ENCODE assay signal across 12 cellular contexts in the genomic region with DNA sequence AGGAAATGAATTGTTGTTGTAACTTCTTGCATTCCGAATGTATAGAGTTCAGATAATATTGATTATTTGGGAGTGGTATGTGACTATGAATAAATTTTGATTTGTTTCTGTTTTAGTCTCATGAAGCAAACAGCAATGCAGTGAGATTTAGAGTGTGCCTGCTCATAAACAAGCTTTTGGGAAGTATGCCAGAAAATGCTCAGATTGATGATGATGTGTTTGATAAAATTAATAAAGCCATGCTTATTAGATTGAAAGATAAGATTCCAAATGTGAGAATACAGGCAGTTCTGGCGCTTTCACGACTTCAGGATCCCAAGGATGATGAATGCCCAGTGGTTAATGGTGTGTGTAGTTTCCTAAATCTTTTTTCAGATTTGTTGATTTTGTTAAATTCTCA. TPM values are rescaled to one million over a fixed set of nuclear protein-coding genes. Genes with fewer than 3 reads are reported as not detected.
DNase-seq lines count a peak whose midpoint lies in the region; ATAC-seq and TF ChIP-seq lines count a peak whose summit lies in the region.
"Had no signal": no experiment of that assay in that cellular context is flagged by ENCODE, and none has a peak within 500 bp of the region (broad histone marks: within the 10 kb centered on the region; RNA-seq: fewer than 3 reads in every experiment).

No MANE protein-coding gene starts in this region.

- H3K27me3 ChIP-seq in Loucy (ENCODE audit: insufficient read depth, low read length, poor library complexity, severe bottlenecking), result no peaks in the 10 kb centered on the region
- H3K27me3 ChIP-seq: esophagus squamous epithelium, suprapubic skin had no signal

- H3K9me3 Mint-ChIP-seq in natural killer cell treated with Interleukin-12 subunit alpha and Interleukin-12 subunit beta and Interleukin-15 and Interleukin-18, amount 100 ng/mL, for 72 hours, result no peaks in the 10 kb centered on the region

- no peak overlapping the region for H3K27ac Mint-ChIP-seq in natural killer cell treated with Interleukin-12 subunit alpha and Interleukin-12 subunit beta and Interleukin-15 and Interleukin-18, amount 100 ng/mL, for 72 hours

- H4K20me1 ChIP-seq in Loucy (ENCODE audit: insufficient read depth, low read length, poor library complexity, severe bottlenecking), result peaks cover 58% of the 10 kb centered on the region

- peaks cover 31% of the 10 kb centered on the region; the same call in 1 of the 2 replicates for H3K36me3 ChIP-seq in Loucy (ENCODE audit: insufficient read depth, low read length)
- H3K36me3 ChIP-seq: esophagus squamous epithelium, suprapubic skin had no signal

- no peaks in the 10 kb centered on the region for H3K9me3 ChIP-seq in Loucy (ENCODE audit: insufficient read depth, low read depth, low read length)
- H3K9me3 ChIP-seq: esophagus squamous epithelium, suprapubic skin had no signal

- peaks cover 43% of the 10 kb centered on the region for H3K4me1 ChIP-seq in Loucy (ENCODE audit: insufficient read depth, low read length, poor library complexity, severe bottlenecking)

- H3K4me2 ChIP-seq in Loucy (ENCODE audit: low read depth, low read length, poor library complexity, severe bottlenecking), result peak overlapping the region; percentile 69

- H3K9me2 ChIP-seq in Loucy (replicated peaks; ENCODE audit: low read depth, low read length), result no peaks in the 10 kb centered on the region

- H2AFZ ChIP-seq in Loucy (ENCODE audit: low read length), result no peak overlapping the region

- peak overlapping the region; percentile 97 for H3K4me3 Mint-ChIP-seq in natural killer cell treated with Interleukin-12 subunit alpha and Interleukin-12 subunit beta and Interleukin-15 and Interleukin-18, amount 100 ng/mL, for 72 hours

- H3K9ac ChIP-seq in Loucy (ENCODE audit: low read depth, low read length, poor library complexity, severe bottlenecking), result peak overlapping the region; percentile 93

- H3K79me2 ChIP-seq in Loucy (ENCODE audit: insufficient read depth, low read length), result peaks cover 98% of the 10 kb centered on the region

- DNase-seq in GM12864 (ENCODE audit: low read depth), result no peak
- peak; percentile 45 for DNase-seq in astrocyte of the hippocampus (ENCODE audit: low read depth, low spot score)
- DNase-seq in natural killer cell treated with Interleukin-12 subunit alpha and Interleukin-12 subunit beta and Interleukin-15 and Interleukin-18, amount 100 ng/mL, for 72 hours (ENCODE audit: low spot score), result no peak
- DNase-seq in ureter (ENCODE audit: low spot score), result no peak
- no peak for DNase-seq in NCI-H1105 treated with DMSO at 0.1 percent for 48 hours (lab: John Stamatoyannopoulos, UW)
- DNase-seq in putamen (ENCODE audit: low spot score), result no peak
- DNase-seq: activated gamma-delta T cell, esophagus squamous epithelium, NCI-H1436 had no signal

- peaks cover 24 to 29% of the 10 kb centered on the region in 2 donors for H3K4me1 Mint-ChIP-seq in natural killer cell treated with Interleukin-12 subunit alpha and Interleukin-12 subunit beta and Interleukin-15 and Interleukin-18, amount 100 ng/mL, for 72 hours (ENCODE audit: low read depth in 2 of 2)

- TF ChIP-seq CTCF in GM12864 (IDR thresholded peaks at IDR 0.05; ENCODE audit: low read depth, low read length, missing control alignments) (no peak), Loucy (conservative IDR thresholded peaks at IDR 0.05; ENCODE audit: low read length) (no peak)

- H3F3A ChIP-seq in Loucy (ENCODE audit: low read depth), result 0 out of 2 replicates have a peak, but pooled peaks cover 3% of the 10 kb centered on the region

- ATAC-seq in natural killer cell treated with Interleukin-12 subunit alpha and Interleukin-12 subunit beta and Interleukin-15 and Interleukin-18, amount 100 ng/mL, for 72 hours, result no peak

- H3K4me3 ChIP-seq in GM12864 (ENCODE audit: low read depth, low read length), result peak overlapping the region; percentile 42; the same call in 1 of the 2 replicates
- H3K4me3 ChIP-seq in Loucy (ENCODE audit: low read length, poor library complexity, severe bottlenecking), result peak overlapping the region; percentile 94
- H3K4me3 ChIP-seq: esophagus squamous epithelium, suprapubic skin had no signal

- H3K27me3 Mint-ChIP-seq in natural killer cell treated with Interleukin-12 subunit alpha and Interleukin-12 subunit beta and Interleukin-15 and Interleukin-18, amount 100 ng/mL, for 72 hours, result no peaks in the 10 kb centered on the region

- peaks cover 12% of the 10 kb centered on the region for H3K36me3 Mint-ChIP-seq in natural killer cell treated with Interleukin-12 subunit alpha and Interleukin-12 subunit beta and Interleukin-15 and Interleukin-18, amount 100 ng/mL, for 72 hours

RNA-seq across cellular contexts. Expression of a gene that starts 2.0 kb away (rescaled TPM):
- total RNA-seq in natural killer cell treated with Interleukin-12 subunit alpha and Interleukin-12 subunit beta and Interleukin-15 and Interleukin-18, amount 100 ng/mL, for 72 hours, result 10 to 100 TPM; 32.6 to 55.3 TPM
- total RNA-seq in ureter, result 0.94 TPM

RNA-seq across cellular contexts. Expression of a gene that starts 2.2 kb away (rescaled TPM):
- 10 to 100 TPM; 34.2 to 45.5 TPM for total RNA-seq in natural killer cell treated with Interleukin-12 subunit alpha and Interleukin-12 subunit beta and Interleukin-15 and Interleukin-18, amount 100 ng/mL, for 72 hours
- total RNA-seq in ureter, result 51.7 TPM

RNA-seq across cellular contexts. Expression of a gene that starts 31.4 kb away (rescaled TPM):
- not detected for total RNA-seq in natural killer cell treated with Interleukin-12 subunit alpha and Interleukin-12 subunit beta and Interleukin-15 and Interleukin-18, amount 100 ng/mL, for 72 hours
- not detected for total RNA-seq in ureter
- total RNA-seq: mesenteric fat pad had no signal

Comparison
In these comparisons a context has a peak if more than half of its experiments do, and no peak if none do; other contexts are left out.
1. RNA of a gene that starts 2.0 kb away (total RNA-seq): 32.6 to 55.3 TPM in natural killer cell treated with Interleukin-12 subunit alpha and Interleukin-12 subunit beta and Interleukin-15 and Interleukin-18, amount 100 ng/mL, for 72 hours; 0.94 TPM in ureter (single experiment); every median in the first group is over 10 times any median in the second.